32 cellular contexts compared by ENCODE assay signal in the genomic region with DNA sequence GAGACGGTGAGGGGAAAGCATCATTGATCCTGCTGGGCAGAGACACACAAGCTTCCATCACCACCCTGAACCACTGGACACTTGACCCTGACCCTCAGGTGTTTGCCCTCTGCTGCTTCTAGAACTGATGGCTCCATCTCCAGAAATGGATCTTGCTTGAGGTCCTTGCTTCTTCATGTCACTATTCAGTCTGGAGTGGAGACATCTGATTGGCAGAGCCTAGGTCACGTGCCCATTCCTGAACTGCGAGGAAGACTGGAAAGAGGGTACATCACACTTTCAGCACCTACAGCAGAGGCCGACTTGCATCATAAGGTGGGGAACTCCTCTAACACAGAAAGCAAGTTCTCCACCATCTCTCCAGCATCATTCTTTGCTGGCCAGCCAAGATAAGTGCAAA.
"Had no signal": no experiment of that assay in that cellular context is flagged by ENCODE, and none has a peak within 500 bp of the region (broad histone marks: within the 10 kb centered on the region; RNA-seq: fewer than 3 reads in every experiment).

No MANE protein-coding gene starts in this region.

- H3K27ac Mint-ChIP-seq: activated B cell treated with CpG ODN at 0.5 μM for 24 hours; activated CD8-positive, alpha-beta memory T cell treated with anti-CD3 and anti-CD28 coated beads, Interleukin-2, amount 10 ng/mL, durations not matched to agents 7 days and 5 days; activated CD8-positive, alpha-beta T cell treated with anti-CD3 and anti-CD28 coated beads, Interleukin-2, amount 10 ng/mL, durations not matched to agents 7 days and 5 days; activated naive CD8-positive, alpha-beta T cell; activated T-helper 17 cell treated with anti-CD3 and anti-CD28 coated beads, Interleukin-2, amount 50 U/mL, for 72 hours; dendritic cell treated with granulocyte-macrophage colony-stimulating factor and Interleukin-4, amounts not matched to agents 40 ng/mL and 50 ng/mL, for 4 days; endodermal cell had no signal

- H3K27ac ChIP-seq: body of pancreas, cardiac muscle cell, coronary artery, dorsolateral prefrontal cortex, foreskin keratinocyte, gastrocnemius medialis, heart left ventricle, VCaP had no signal

- H3K27me3 ChIP-seq: body of pancreas, cardiac muscle cell, gastrocnemius medialis had no signal

- H3K4me1 Mint-ChIP-seq: activated B cell treated with CpG ODN at 0.5 μM for 24 hours; activated CD8-positive, alpha-beta memory T cell treated with anti-CD3 and anti-CD28 coated beads, Interleukin-2, amount 10 ng/mL, durations not matched to agents 7 days and 5 days; activated T-helper 17 cell treated with anti-CD3 and anti-CD28 coated beads, Interleukin-2, amount 50 U/mL, for 72 hours had no signal

- H3K4me1 ChIP-seq: foreskin keratinocyte, gastrocnemius medialis, heart left ventricle had no signal

- H3K4me3 Mint-ChIP-seq: activated B cell treated with CpG ODN at 0.5 μM for 24 hours; activated CD8-positive, alpha-beta memory T cell treated with anti-CD3 and anti-CD28 coated beads, Interleukin-2, amount 10 ng/mL, durations not matched to agents 7 days and 5 days; activated CD8-positive, alpha-beta T cell treated with anti-CD3 and anti-CD28 coated beads, Interleukin-2, amount 10 ng/mL, durations not matched to agents 7 days and 5 days; activated naive CD8-positive, alpha-beta T cell; activated T-helper 17 cell treated with anti-CD3 and anti-CD28 coated beads, Interleukin-2, amount 50 U/mL, for 72 hours; central memory CD8-positive, alpha-beta T cell; dendritic cell treated with granulocyte-macrophage colony-stimulating factor and Interleukin-4, amounts not matched to agents 40 ng/mL and 50 ng/mL, for 4 days; endodermal cell had no signal

- H3K9me3 ChIP-seq: body of pancreas had no signal

- H3K36me3 ChIP-seq: cardiac muscle cell, gastrocnemius medialis, heart left ventricle had no signal

- DNase-seq: activated B cell treated with CpG ODN at 0.5 μM for 24 hours; activated CD4-positive, alpha-beta T cell treated with anti-CD3 and anti-CD28 coated beads for 48 hours; activated CD4-positive, alpha-beta T cell treated with anti-CD3 and anti-CD28 coated beads, Interleukin-2, amount 50 U/mL, for 1 hour; activated CD4-positive, alpha-beta T cell treated with anti-CD3 and anti-CD28 coated beads, Interleukin-2, amount 50 U/mL, for 48 hours; activated CD8-positive, alpha-beta memory T cell treated with anti-CD3 and anti-CD28 coated beads, Interleukin-2, amount 10 ng/mL, durations not matched to agents 7 days and 5 days; activated CD8-positive, alpha-beta memory T cell treated with anti-CD3 and anti-CD28 coated beads, Interleukin-2, amount 50 U/mL, for 4 hours; activated CD8-positive, alpha-beta T cell treated with anti-CD3 and anti-CD28 coated beads, Interleukin-2, amount 10 ng/mL, durations not matched to agents 7 days and 5 days; activated effector memory CD4-positive, alpha-beta T cell treated with Interleukin-2 at 50 U/mL for 16 hours; activated gamma-delta T cell treated with Interleukin-2 at 50 U/mL for 16 hours; activated naive CD4-positive, alpha-beta T cell treated with anti-CD3 and anti-CD28 coated beads, Interleukin-2, amount 50 U/mL, for 16 hours; activated naive CD4-positive, alpha-beta T cell treated with Interleukin-2 at 50 U/mL for 16 hours; activated T-cell treated with anti-CD3 and anti-CD28 coated beads, Interleukin-2, amount 50 U/mL, for 1 hour; amniotic stem cell; aorta; body of pancreas; dorsolateral prefrontal cortex; effector memory CD4-positive, alpha-beta T cell; endodermal cell; foreskin keratinocyte; gastrocnemius medialis; glutamatergic neuron; heart left ventricle; T-helper 2 cell had no signal

- H3K4me3 ChIP-seq: body of pancreas, cardiac muscle cell, coronary artery, dorsolateral prefrontal cortex, gastrocnemius medialis, heart left ventricle had no signal

- ATAC-seq: activated CD4-positive, CD25-positive, alpha-beta regulatory T cell treated with anti-CD3 and anti-CD28 coated beads, Interleukin-2, amount 50 U/mL, for 24 hours; activated CD8-positive, alpha-beta memory T cell treated with anti-CD3 and anti-CD28 coated beads, Interleukin-2, amount 10 ng/mL, durations not matched to agents 7 days and 5 days; activated CD8-positive, alpha-beta T cell treated with anti-CD3 and anti-CD28 coated beads, Interleukin-2, amount 10 ng/mL, durations not matched to agents 7 days and 5 days; activated T-helper 17 cell treated with anti-CD3 and anti-CD28 coated beads, Interleukin-2, amount 50 U/mL, for 72 hours; body of pancreas; esophagus mucosa; foreskin keratinocyte; gastrocnemius medialis; heart left ventricle had no signal
